Comparison of ENCODE assay signal across 3 cellular contexts in the genomic region with DNA sequence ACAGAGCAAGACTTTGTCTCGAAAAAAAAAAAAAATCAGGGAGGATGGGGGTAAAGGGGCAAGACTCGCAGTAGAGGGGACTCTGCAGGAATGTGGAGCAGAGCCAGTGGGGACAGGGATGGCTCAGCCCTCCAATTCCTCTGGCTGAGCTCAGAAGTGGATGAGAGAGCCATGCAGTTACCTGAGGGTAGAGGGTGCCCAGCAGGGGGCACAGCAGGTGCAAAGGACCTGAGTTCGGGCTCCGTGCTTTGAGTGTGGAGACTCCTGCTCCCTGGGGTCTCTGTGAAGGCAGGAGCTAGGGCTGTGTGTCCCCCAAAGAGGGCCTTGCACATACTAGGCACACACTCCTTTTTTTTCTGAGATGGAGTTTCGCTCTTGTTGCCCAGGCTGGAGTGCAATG.
TF ChIP-seq lines count a peak whose summit lies in the region.

No MANE protein-coding gene starts in this region.

TF ChIP-seq in SK-N-SH, 30 proteins besides CTCF, POLR2A, EP300 and RAD21:
- TF ChIP-seq, protein P1, sequence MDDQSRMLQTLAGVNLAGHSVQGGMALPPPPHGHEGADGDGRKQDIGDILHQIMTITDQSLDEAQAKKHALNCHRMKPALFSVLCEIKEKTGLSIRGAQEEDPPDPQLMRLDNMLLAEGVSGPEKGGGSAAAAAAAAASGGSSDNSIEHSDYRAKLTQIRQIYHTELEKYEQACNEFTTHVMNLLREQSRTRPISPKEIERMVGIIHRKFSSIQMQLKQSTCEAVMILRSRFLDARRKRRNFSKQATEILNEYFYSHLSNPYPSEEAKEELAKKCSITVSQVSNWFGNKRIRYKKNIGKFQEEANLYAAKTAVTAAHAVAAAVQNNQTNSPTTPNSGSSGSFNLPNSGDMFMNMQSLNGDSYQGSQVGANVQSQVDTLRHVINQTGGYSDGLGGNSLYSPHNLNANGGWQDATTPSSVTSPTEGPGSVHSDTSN (IDR thresholded peaks at IDR 0.05) = no peak
- no peak for TF ChIP-seq TEAD4 (IDR thresholded peaks at IDR 0.05; ENCODE audit: borderline replicate concordance, insufficient read depth)
- TF ChIP-seq RXRA (IDR thresholded peaks at IDR 0.05; ENCODE audit: borderline replicate concordance, low read depth) = no peak
- no peak for TF ChIP-seq POLR2AphosphoS5 (IDR thresholded peaks at IDR 0.05; ENCODE audit: low read depth, low read length)
- TF ChIP-seq RCOR1 (IDR thresholded peaks at IDR 0.05; ENCODE audit: low read length) = no peak
- TF ChIP-seq NFIC (IDR thresholded peaks at IDR 0.05; ENCODE audit: borderline replicate concordance) = no peak
- TF ChIP-seq, protein P2, sequence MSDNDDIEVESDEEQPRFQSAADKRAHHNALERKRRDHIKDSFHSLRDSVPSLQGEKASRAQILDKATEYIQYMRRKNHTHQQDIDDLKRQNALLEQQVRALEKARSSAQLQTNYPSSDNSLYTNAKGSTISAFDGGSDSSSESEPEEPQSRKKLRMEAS (IDR thresholded peaks at IDR 0.05; ENCODE audit: low read depth) = no peak
- no peak for TF ChIP-seq EZH2phosphoT487 (IDR thresholded peaks at IDR 0.05; ENCODE audit: borderline replicate concordance, low read depth)
- TF ChIP-seq SMC3 (IDR thresholded peaks at IDR 0.05; ENCODE audit: low read depth, low read length) = no peak
- TF ChIP-seq, protein P3, sequence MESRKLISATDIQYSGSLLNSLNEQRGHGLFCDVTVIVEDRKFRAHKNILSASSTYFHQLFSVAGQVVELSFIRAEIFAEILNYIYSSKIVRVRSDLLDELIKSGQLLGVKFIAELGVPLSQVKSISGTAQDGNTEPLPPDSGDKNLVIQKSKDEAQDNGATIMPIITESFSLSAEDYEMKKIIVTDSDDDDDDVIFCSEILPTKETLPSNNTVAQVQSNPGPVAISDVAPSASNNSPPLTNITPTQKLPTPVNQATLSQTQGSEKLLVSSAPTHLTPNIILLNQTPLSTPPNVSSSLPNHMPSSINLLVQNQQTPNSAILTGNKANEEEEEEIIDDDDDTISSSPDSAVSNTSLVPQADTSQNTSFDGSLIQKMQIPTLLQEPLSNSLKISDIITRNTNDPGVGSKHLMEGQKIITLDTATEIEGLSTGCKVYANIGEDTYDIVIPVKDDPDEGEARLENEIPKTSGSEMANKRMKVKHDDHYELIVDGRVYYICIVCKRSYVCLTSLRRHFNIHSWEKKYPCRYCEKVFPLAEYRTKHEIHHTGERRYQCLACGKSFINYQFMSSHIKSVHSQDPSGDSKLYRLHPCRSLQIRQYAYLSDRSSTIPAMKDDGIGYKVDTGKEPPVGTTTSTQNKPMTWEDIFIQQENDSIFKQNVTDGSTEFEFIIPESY (IDR thresholded peaks at IDR 0.05; ENCODE audit: borderline replicate concordance, low read depth) = no peak
- TF ChIP-seq FOXM1 (IDR thresholded peaks at IDR 0.05; ENCODE audit: low read depth) = no peak

TF ChIP-seq in SK-N-SH treated with all-trans-retinoic acid at 6 μM for 48 hours, 23 proteins besides CTCF, POLR2A, EP300 and RAD21:
- TF ChIP-seq ZNF565 (CRISPR knock-in tag; conservative IDR thresholded peaks at IDR 0.05; ENCODE audit: low read depth) (no peak), CSDC2 (CRISPR knock-in tag; IDR thresholded peaks at IDR 0.05) (no peak), SNAI2 (CRISPR knock-in tag; IDR thresholded peaks at IDR 0.05) (no peak), TOX (CRISPR knock-in tag; IDR thresholded peaks at IDR 0.05; ENCODE audit: borderline replicate concordance) (no peak), ESRRG (CRISPR knock-in tag; IDR thresholded peaks at IDR 0.05) (no peak), BACH2 (CRISPR knock-in tag; IDR thresholded peaks at IDR 0.05; ENCODE audit: borderline replicate concordance) (no peak), ISL1 (CRISPR knock-in tag; IDR thresholded peaks at IDR 0.05) (no peak), PPARA (CRISPR knock-in tag; IDR thresholded peaks at IDR 0.05; ENCODE audit: borderline replicate concordance) (no peak), ZFP30 (CRISPR knock-in tag; IDR thresholded peaks at IDR 0.05) (no peak), ZC3H10 (CRISPR knock-in tag; IDR thresholded peaks at IDR 0.05) (no peak), ZNF70 (CRISPR knock-in tag; IDR thresholded peaks at IDR 0.05) (no peak), GLIS3 (CRISPR knock-in tag; IDR thresholded peaks at IDR 0.05) (no peak), ARNTL (CRISPR knock-in tag; IDR thresholded peaks at IDR 0.05; ENCODE audit: borderline replicate concordance, low read depth) (no peak)
- TF ChIP-seq, protein P4, sequence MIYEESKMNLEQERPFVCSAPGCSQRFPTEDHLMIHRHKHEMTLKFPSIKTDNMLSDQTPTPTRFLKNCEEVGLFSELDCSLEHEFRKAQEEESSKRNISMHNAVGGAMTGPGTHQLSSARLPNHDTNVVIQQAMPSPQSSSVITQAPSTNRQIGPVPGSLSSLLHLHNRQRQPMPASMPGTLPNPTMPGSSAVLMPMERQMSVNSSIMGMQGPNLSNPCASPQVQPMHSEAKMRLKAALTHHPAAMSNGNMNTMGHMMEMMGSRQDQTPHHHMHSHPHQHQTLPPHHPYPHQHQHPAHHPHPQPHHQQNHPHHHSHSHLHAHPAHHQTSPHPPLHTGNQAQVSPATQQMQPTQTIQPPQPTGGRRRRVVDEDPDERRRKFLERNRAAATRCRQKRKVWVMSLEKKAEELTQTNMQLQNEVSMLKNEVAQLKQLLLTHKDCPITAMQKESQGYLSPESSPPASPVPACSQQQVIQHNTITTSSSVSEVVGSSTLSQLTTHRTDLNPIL (CRISPR knock-in tag; IDR thresholded peaks at IDR 0.05; ENCODE audit: low read depth) = no peak
- TF ChIP-seq, protein P5, sequence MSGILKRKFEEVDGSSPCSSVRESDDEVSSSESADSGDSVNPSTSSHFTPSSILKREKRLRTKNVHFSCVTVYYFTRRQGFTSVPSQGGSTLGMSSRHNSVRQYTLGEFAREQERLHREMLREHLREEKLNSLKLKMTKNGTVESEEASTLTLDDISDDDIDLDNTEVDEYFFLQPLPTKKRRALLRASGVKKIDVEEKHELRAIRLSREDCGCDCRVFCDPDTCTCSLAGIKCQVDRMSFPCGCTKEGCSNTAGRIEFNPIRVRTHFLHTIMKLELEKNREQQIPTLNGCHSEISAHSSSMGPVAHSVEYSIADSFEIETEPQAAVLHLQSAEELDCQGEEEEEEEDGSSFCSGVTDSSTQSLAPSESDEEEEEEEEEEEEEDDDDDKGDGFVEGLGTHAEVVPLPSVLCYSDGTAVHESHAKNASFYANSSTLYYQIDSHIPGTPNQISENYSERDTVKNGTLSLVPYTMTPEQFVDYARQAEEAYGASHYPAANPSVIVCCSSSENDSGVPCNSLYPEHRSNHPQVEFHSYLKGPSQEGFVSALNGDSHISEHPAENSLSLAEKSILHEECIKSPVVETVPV (CRISPR knock-in tag; IDR thresholded peaks at IDR 0.05) = no peak
- TF ChIP-seq, protein P6, sequence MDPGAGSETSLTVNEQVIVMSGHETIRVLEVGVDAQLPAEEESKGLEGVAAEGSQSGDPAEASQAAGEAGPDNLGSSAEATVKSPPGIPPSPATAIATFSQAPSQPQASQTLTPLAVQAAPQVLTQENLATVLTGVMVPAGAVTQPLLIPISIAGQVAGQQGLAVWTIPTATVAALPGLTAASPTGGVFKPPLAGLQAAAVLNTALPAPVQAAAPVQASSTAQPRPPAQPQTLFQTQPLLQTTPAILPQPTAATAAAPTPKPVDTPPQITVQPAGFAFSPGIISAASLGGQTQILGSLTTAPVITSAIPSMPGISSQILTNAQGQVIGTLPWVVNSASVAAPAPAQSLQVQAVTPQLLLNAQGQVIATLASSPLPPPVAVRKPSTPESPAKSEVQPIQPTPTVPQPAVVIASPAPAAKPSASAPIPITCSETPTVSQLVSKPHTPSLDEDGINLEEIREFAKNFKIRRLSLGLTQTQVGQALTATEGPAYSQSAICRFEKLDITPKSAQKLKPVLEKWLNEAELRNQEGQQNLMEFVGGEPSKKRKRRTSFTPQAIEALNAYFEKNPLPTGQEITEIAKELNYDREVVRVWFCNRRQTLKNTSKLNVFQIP (CRISPR knock-in tag; IDR thresholded peaks at IDR 0.05; ENCODE audit: borderline replicate concordance, low read depth) = no peak
- TF ChIP-seq, protein P7, sequence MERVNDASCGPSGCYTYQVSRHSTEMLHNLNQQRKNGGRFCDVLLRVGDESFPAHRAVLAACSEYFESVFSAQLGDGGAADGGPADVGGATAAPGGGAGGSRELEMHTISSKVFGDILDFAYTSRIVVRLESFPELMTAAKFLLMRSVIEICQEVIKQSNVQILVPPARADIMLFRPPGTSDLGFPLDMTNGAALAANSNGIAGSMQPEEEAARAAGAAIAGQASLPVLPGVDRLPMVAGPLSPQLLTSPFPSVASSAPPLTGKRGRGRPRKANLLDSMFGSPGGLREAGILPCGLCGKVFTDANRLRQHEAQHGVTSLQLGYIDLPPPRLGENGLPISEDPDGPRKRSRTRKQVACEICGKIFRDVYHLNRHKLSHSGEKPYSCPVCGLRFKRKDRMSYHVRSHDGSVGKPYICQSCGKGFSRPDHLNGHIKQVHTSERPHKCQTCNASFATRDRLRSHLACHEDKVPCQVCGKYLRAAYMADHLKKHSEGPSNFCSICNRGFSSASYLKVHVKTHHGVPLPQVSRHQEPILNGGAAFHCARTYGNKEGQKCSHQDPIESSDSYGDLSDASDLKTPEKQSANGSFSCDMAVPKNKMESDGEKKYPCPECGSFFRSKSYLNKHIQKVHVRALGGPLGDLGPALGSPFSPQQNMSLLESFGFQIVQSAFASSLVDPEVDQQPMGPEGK (CRISPR knock-in tag; IDR thresholded peaks at IDR 0.05; ENCODE audit: borderline replicate concordance) = no peak

TF ChIP-seq in endothelial cell of umbilical vein, 7 proteins besides CTCF, POLR2A, EP300 and RAD21:
- TF ChIP-seq MYC (IDR thresholded peaks at IDR 0.05; ENCODE audit: low read depth, low read length) = no peak
- TF ChIP-seq, protein P2 (IDR thresholded peaks at IDR 0.05; ENCODE audit: insufficient read depth, insufficient read length) = no peak
- no peak for TF ChIP-seq FOS (IDR thresholded peaks at IDR 0.05; ENCODE audit: borderline replicate concordance, insufficient read depth, low read length)
- TF ChIP-seq JUN (IDR thresholded peaks at IDR 0.05; ENCODE audit: borderline replicate concordance, insufficient read depth, insufficient read length, low read depth) = no peak
- TF ChIP-seq POLR2AphosphoS5 (IDR thresholded peaks at IDR 0.05; ENCODE audit: insufficient read depth, low read depth, low read length) = no peak
- TF ChIP-seq GATA2 (IDR thresholded peaks at IDR 0.05; ENCODE audit: insufficient read depth, insufficient read length, low read depth, low read length) = no peak
- TF ChIP-seq EZH2 (IDR thresholded peaks at IDR 0.05; ENCODE audit: borderline replicate concordance, low read depth, low read length, severe bottlenecking) = no peak
TF ChIP-seq in endothelial cell of umbilical vein: peak in this region for 0.
